ENCODE assay signal across 1 cellular context in genomic region chr13:30363725-30364124, GRCh38.
TF ChIP-seq lines count a peak whose summit lies in the region.

No MANE protein-coding gene starts in this region.

TF ChIP-seq in endothelial cell of umbilical vein, 7 proteins besides CTCF, POLR2A, EP300 and RAD21:
- no peak for TF ChIP-seq POLR2AphosphoS5 (IDR thresholded peaks at IDR 0.05; ENCODE audit: insufficient read depth, low read depth, low read length)
- TF ChIP-seq JUN (IDR thresholded peaks at IDR 0.05; ENCODE audit: borderline replicate concordance, insufficient read depth, insufficient read length, low read depth) = no peak
- no peak for TF ChIP-seq MYC (IDR thresholded peaks at IDR 0.05; ENCODE audit: low read depth, low read length)
- no peak for TF ChIP-seq MAX (IDR thresholded peaks at IDR 0.05; ENCODE audit: insufficient read depth, insufficient read length)
- TF ChIP-seq GATA2 (IDR thresholded peaks at IDR 0.05; ENCODE audit: insufficient read depth, insufficient read length, low read depth, low read length) = no peak
- TF ChIP-seq FOS (IDR thresholded peaks at IDR 0.05; ENCODE audit: borderline replicate concordance, insufficient read depth, low read length) = no peak
- no peak for TF ChIP-seq EZH2 (IDR thresholded peaks at IDR 0.05; ENCODE audit: borderline replicate concordance, low read depth, low read length, severe bottlenecking)
